In genomic region chr7:2974093-2974819, GRCh38 we compare ENCODE assay signal across 21 cellular contexts.
A peak's percentile ranks its signal among the peaks of the same experiment; 100 is the strongest.
DNase-seq lines count a peak whose midpoint lies in the region; ATAC-seq lines count a peak whose summit lies in the region.
"Had no signal": no experiment of that assay in that cellular context is flagged by ENCODE, and none has a peak within 500 bp of the region (broad histone marks: within the 10 kb centered on the region; RNA-seq: fewer than 3 reads in every experiment).

No MANE protein-coding gene starts in this region.

- H3K27me3 ChIP-seq in SJCRH30: 0 out of 2 replicates have a peak, but pooled peaks cover 4% of the 10 kb centered on the region

- H3K4me1 Mint-ChIP-seq in immature natural killer cell: peaks cover 47 to 62% of the 10 kb centered on the region in 2 donors

- H3K27ac ChIP-seq in SJCRH30: no peak overlapping the region
- H3K27ac ChIP-seq: BLaER1 treated with 17β-estradiol and CSF1 and Interleukin-3, amounts not matched to agents 10 nM and 100 nM had no signal

- DNase-seq in activated effector memory CD4-positive, alpha-beta T cell treated with anti-CD3 and anti-CD28 coated beads, Interleukin-2, amount 50 U/mL, for 16 hours: peak; percentile 36
- DNase-seq in activated effector memory CD4-positive, alpha-beta T cell treated with Interleukin-2 at 50 U/mL for 16 hours: no peak
- peak; percentile 0 for DNase-seq in OCI-M1 (lab: John Stamatoyannopoulos, UW)
- DNase-seq in immature natural killer cell: no peak
- peak; percentile 17 for DNase-seq in stimulated activated CD8-positive, alpha-beta memory T cell treated with anti-CD3 and anti-CD28 coated beads, Interleukin-4, amount 100 ng/mL, for 48 hours
- no peak for DNase-seq in SJCRH30
- DNase-seq in SHP77 treated with DMSO at 0.1 percent for 48 hours (lab: John Stamatoyannopoulos, UW): no peak
- DNase-seq: activated CD4-positive, alpha-beta T cell treated with anti-CD3 and anti-CD28 coated beads for 36 hours; effector memory CD4-positive, alpha-beta T cell; EL; hippocampal formation; NCI-H1092 treated with DMSO at 0.1 percent for 48 hours; NCI-H2029 treated with DMSO at 0.1 percent for 48 hours; NCI-H226; occipital lobe; PC-3; retina; SIG-M5 had no signal

- peaks cover 8% of the 10 kb centered on the region for H3K9me3 ChIP-seq in SJCRH30 (replicated peaks)

- peak overlapping the region in 1 of 5 donors; percentile 76 for H3K4me3 Mint-ChIP-seq in immature natural killer cell
- H3K4me3 Mint-ChIP-seq: activated CD4-positive, alpha-beta T cell treated with anti-CD3 and anti-CD28 coated beads for 36 hours had no signal

- H3K4me1 ChIP-seq in SJCRH30: no peaks in the 10 kb centered on the region

- H3K4me3 ChIP-seq in SJCRH30: no peak overlapping the region
- H3K4me3 ChIP-seq: BLaER1 treated with 17β-estradiol and CSF1 and Interleukin-3, amounts not matched to agents 10 nM and 100 nM had no signal

- peaks cover 5 to 16% (median 6%) of the 10 kb centered on the region in 3 donors for H3K36me3 Mint-ChIP-seq in immature natural killer cell

- H3K9me3 Mint-ChIP-seq in immature natural killer cell: no peaks in the 10 kb centered on the region

- no peak for ATAC-seq in HG03565 (IDR thresholded peaks at IDR 0.05; ENCODE audit: unreplicated experiment)
- ATAC-seq: activated CD4-positive, alpha-beta T cell treated with anti-CD3 and anti-CD28 coated beads for 36 hours; esophagus mucosa; PC-3 had no signal

- H3K36me3 ChIP-seq in SJCRH30: no peaks in the 10 kb centered on the region
- H3K36me3 ChIP-seq: BLaER1 treated with 17β-estradiol and CSF1 and Interleukin-3, amounts not matched to agents 10 nM and 100 nM had no signal

- peak overlapping the region in 5 of 6 donors; percentile 48 to 91 (median 86) for H3K27ac Mint-ChIP-seq in immature natural killer cell
- H3K27ac Mint-ChIP-seq: activated CD4-positive, alpha-beta T cell treated with anti-CD3 and anti-CD28 coated beads for 36 hours had no signal

- peaks cover 0 to 14% (median 6%) of the 10 kb centered on the region in 3 donors for H3K27me3 Mint-ChIP-seq in immature natural killer cell (ENCODE audit: low read depth in 3 of 3)
- H3K27me3 Mint-ChIP-seq: activated CD4-positive, alpha-beta T cell treated with anti-CD3 and anti-CD28 coated beads for 36 hours had no signal

Comparison
In these comparisons a context has a peak if more than half of its experiments do, and no peak if none do; other contexts are left out.
1. DNase-seq: peak in activated effector memory CD4-positive, alpha-beta T cell treated with anti-CD3 and anti-CD28 coated beads, Interleukin-2, amount 50 U/mL, for 16 hours (single experiment), OCI-M1 (single experiment) and stimulated activated CD8-positive, alpha-beta memory T cell treated with anti-CD3 and anti-CD28 coated beads, Interleukin-4, amount 100 ng/mL, for 48 hours (single experiment); none in activated effector memory CD4-positive, alpha-beta T cell treated with Interleukin-2 at 50 U/mL for 16 hours (single experiment), immature natural killer cell (0 of 3), SJCRH30 (0 of 2) and SHP77 treated with DMSO at 0.1 percent for 48 hours (single experiment).